1 cellular context compared by ENCODE assay signal in genomic region chr1:12174789-12175455, GRCh38.
TF ChIP-seq lines count a peak whose summit lies in the region.

No MANE protein-coding gene starts in this region.

TF ChIP-seq in SK-N-SH, 30 proteins besides CTCF, POLR2A, EP300 and RAD21 (continued from another document):
- TF ChIP-seq REST (IDR thresholded peaks at IDR 0.05; ENCODE audit: low read depth, low read length): no peak
- no peak for TF ChIP-seq MEF2A (IDR thresholded peaks at IDR 0.05; ENCODE audit: borderline replicate concordance, low read depth)
- no peak for TF ChIP-seq FOSL2 (IDR thresholded peaks at IDR 0.05; ENCODE audit: borderline replicate concordance, low read depth)
- no peak for TF ChIP-seq SMC3 (IDR thresholded peaks at IDR 0.05; ENCODE audit: low read depth, low read length)
- no peak for TF ChIP-seq USF2 (IDR thresholded peaks at IDR 0.05; ENCODE audit: borderline replicate concordance, low read depth, low read length)
- TF ChIP-seq RFX5 (IDR thresholded peaks at IDR 0.05; ENCODE audit: low read length): no peak
- no peak for TF ChIP-seq ELF1 (IDR thresholded peaks at IDR 0.05)
- no peak for TF ChIP-seq MAX (IDR thresholded peaks at IDR 0.05; ENCODE audit: low read depth)
- TF ChIP-seq GABPA (IDR thresholded peaks at IDR 0.05; ENCODE audit: low read depth): no peak
- TF ChIP-seq CHD2 (IDR thresholded peaks at IDR 0.05; ENCODE audit: low read length, partially characterized antibody): no peak
- no peak for TF ChIP-seq SIN3A (IDR thresholded peaks at IDR 0.05; ENCODE audit: borderline replicate concordance, low read depth, low read length)
